ENCODE assay signal across 8 cellular contexts in genomic region chr19:38900220-38900629, GRCh38. TPM values are rescaled to one million over a fixed set of nuclear protein-coding genes. Genes with fewer than 3 reads are reported as not detected.
DNase-seq lines count a peak whose midpoint lies in the region; ATAC-seq, FAIRE-seq and TF ChIP-seq lines count a peak whose summit lies in the region.

No MANE protein-coding gene starts in this region.

- ATAC-seq in heart right ventricle (no peak), Right ventricle myocardium superior (ENCODE audit: poor library complexity) (no peak), memory B cell (ENCODE audit: low read depth) (no peak)

- H3K4me2 ChIP-seq in astrocyte (ENCODE audit: low read length), result peak overlapping the region; percentile 89

- peaks cover 4 to 38% (median 30%) of the 10 kb centered on the region in 9 donors for H3K4me1 ChIP-seq in heart right ventricle
- H3K4me1 ChIP-seq in astrocyte (ENCODE audit: insufficient read depth, low read length), result peaks cover 3% of the 10 kb centered on the region
- peaks cover 0 to 6% of the 10 kb centered on the region in 2 donors for H3K4me1 ChIP-seq in uterus

- peak overlapping the region; percentile 79 for H2AFZ ChIP-seq in astrocyte (ENCODE audit: low read depth, low read length)

- peak overlapping the region; percentile 64 to 90 (median 80) for H3K4me3 ChIP-seq in heart right ventricle
- H3K4me3 ChIP-seq in astrocyte (ENCODE audit: insufficient read depth, low read depth, low read length), result peak overlapping the region; percentile 86
- H3K4me3 ChIP-seq in uterus, result peak overlapping the region; percentile 62 to 92

- TF ChIP-seq CTCF in heart right ventricle (IDR thresholded peaks at IDR 0.05), result no peak
- no peak for TF ChIP-seq CTCF in astrocyte (IDR thresholded peaks at IDR 0.05; ENCODE audit: insufficient read depth, low read depth, low read length)
- no peak for TF ChIP-seq CTCF in uterus (IDR thresholded peaks at IDR 0.05)

- peaks cover 14% of the 10 kb centered on the region for H4K20me1 ChIP-seq in astrocyte (ENCODE audit: insufficient read depth, low read length)

- H3K27ac Mint-ChIP-seq in astrocyte (ENCODE audit: unreplicated experiment) (peak overlapping the region; percentile 60), memory B cell (peak overlapping the region; percentile 96)

- H3K27me3 ChIP-seq in heart right ventricle, result no peaks in the 10 kb centered on the region
- no peaks in the 10 kb centered on the region for H3K27me3 ChIP-seq in astrocyte (ENCODE audit: insufficient read depth, low read length)
- H3K27me3 ChIP-seq in uterus, result no peaks in the 10 kb centered on the region

- H3K9ac ChIP-seq in astrocyte (ENCODE audit: low read length), result peak overlapping the region; percentile 91

- H3K79me2 ChIP-seq in astrocyte (ENCODE audit: insufficient read depth, low read length), result peaks cover 36% of the 10 kb centered on the region

- no peak for TF ChIP-seq POLR2A in uterus (IDR thresholded peaks at IDR 0.05)

- no peak for FAIRE-seq in astrocyte (lab: Jason Lieb, UNC)

- H3K36me3 Mint-ChIP-seq in astrocyte (ENCODE audit: low read depth, unreplicated experiment) (peaks cover 9% of the 10 kb centered on the region), memory B cell (peaks cover 13% of the 10 kb centered on the region)

- H3K9me3 Mint-ChIP-seq in astrocyte (ENCODE audit: unreplicated experiment) (peaks cover 1% of the 10 kb centered on the region), memory B cell (peaks cover 2% of the 10 kb centered on the region)

- 4 to 5% methylated on average over 7 of the region's 7 CpGs for WGBS in heart right ventricle, 2 donors

- peaks cover 4% of the 10 kb centered on the region for H3K4me1 Mint-ChIP-seq in astrocyte (ENCODE audit: low read depth, unreplicated experiment)
- peaks cover 31% of the 10 kb centered on the region for H3K4me1 Mint-ChIP-seq in memory B cell

- H3K9me3 ChIP-seq in heart right ventricle (peaks cover 0 to 5% (median 0%) of the 10 kb centered on the region in 11 donors), astrocyte (ENCODE audit: insufficient read depth, low read depth, low read length) (no peaks in the 10 kb centered on the region), uterus (no peaks in the 10 kb centered on the region)

- H3K27me3 Mint-ChIP-seq in astrocyte (ENCODE audit: low read depth, unreplicated experiment) (no peaks in the 10 kb centered on the region), memory B cell (no peaks in the 10 kb centered on the region)

- intact Hi-C loops in heart right ventricle (cut with DNase I), result no loop called here
- intact Hi-C loops in Right ventricle myocardium superior (cut with DNase I), result no loop called here
- intact Hi-C loops in uterus (cut with DNase I; ENCODE audit: low total_unique reads), result no loop called here

- DNase-seq in heart right ventricle (no peak), Right ventricle myocardium superior (no peak), astrocyte (ENCODE audit: low read depth) (no peak), memory B cell (ENCODE audit: low spot score in 2 of 2) (no peak), uterus (no peak), NCI-H2171 (lab: John Stamatoyannopoulos, UW) (no peak), hypothalamus (lab: John Stamatoyannopoulos, UW) (no peak), D341Med (ENCODE audit: low spot score) (no peak)

- H3K4me3 Mint-ChIP-seq in astrocyte (ENCODE audit: unreplicated experiment) (peak overlapping the region; percentile 90), memory B cell (peak overlapping the region; percentile 96)

- peak overlapping the region; percentile 61 to 93 (median 88) for H3K27ac ChIP-seq in heart right ventricle
- peak overlapping the region; percentile 92 for H3K27ac ChIP-seq in astrocyte (ENCODE audit: low read depth, low read length)
- H3K27ac ChIP-seq in uterus, result peak overlapping the region; percentile 76 to 87

- H3K36me3 ChIP-seq in heart right ventricle (peaks cover 0 to 18% (median 4%) of the 10 kb centered on the region in 9 donors), astrocyte (ENCODE audit: insufficient read depth, low read length) (no peaks in the 10 kb centered on the region), uterus (no peaks in the 10 kb centered on the region)

RNA-seq across cellular contexts. Expression of gene NFKBIB, which starts 0.5 kb away (rescaled TPM):
- 10 to 100 TPM; 16.1 to 26.6 (median 21.6) TPM for total RNA-seq in heart right ventricle
- polyA plus RNA-seq in heart right ventricle, result 10 to 100 TPM; 31.5 to 79.8 TPM
- total RNA-seq in Right ventricle myocardium superior, result 14.5 TPM
- 19.3 and 21.7 TPM in 2 replicates for total RNA-seq in astrocyte
- total RNA-seq in uterus, result 10 to 100 TPM in 3 of 4 donors, 1 to 10 TPM in 1; 5.2 to 37.4 (median 19.4) TPM

RNA-seq across cellular contexts. Expression of gene SIRT2, which starts 0.8 kb away (rescaled TPM):
- total RNA-seq in heart right ventricle (100 to 1,000 TPM in 1 of 10 donors, 10 to 100 TPM in 9; 51.7 to 103 (median 72.6) TPM), Right ventricle myocardium superior (96.2 TPM), astrocyte (35.3 and 35.7 TPM in 2 replicates), uterus (100 to 1,000 TPM in 2 of 4 donors, 10 to 100 TPM in 2; 46.0 to 171 (median 80.2) TPM)
- 10 to 100 TPM; 46.3 to 86.0 TPM for polyA plus RNA-seq in heart right ventricle

RNA-seq across cellular contexts. Expression of gene CCER2, which starts 11.8 kb away (rescaled TPM):
- total RNA-seq in heart right ventricle (under 1 TPM in 5 of 10 donors, not detected in 5; 0.25 to 0.93 (median 0.38) TPM), Right ventricle myocardium superior (not detected), astrocyte (0.36 and 0.89 TPM in 2 replicates), uterus (1 to 10 TPM in 1 of 4 donors, under 1 TPM in 1, not detected in 2; 0.43 to 1.2 TPM)
- polyA plus RNA-seq in heart right ventricle, result under 1 TPM; 0.13 to 0.37 TPM

RNA-seq across cellular contexts. Expression of gene RINL, which starts 22.1 kb away (rescaled TPM):
- total RNA-seq in heart right ventricle, result 1 to 10 TPM; 1.6 to 7.0 (median 2.8) TPM
- 10 to 100 TPM in 1 of 2 donors, 1 to 10 TPM in 1; 4.6 to 14.5 TPM for polyA plus RNA-seq in heart right ventricle
- total RNA-seq in Right ventricle myocardium superior, result 6.3 TPM
- total RNA-seq in astrocyte, result 0.91 and 1.3 TPM in 2 replicates
- 100 to 1,000 TPM in 1 of 4 donors, 1 to 10 TPM in 3; 3.3 to 308 (median 5.0) TPM for total RNA-seq in uterus

RNA-seq across cellular contexts. Expression of gene SARS2, which starts 30.3 kb away (rescaled TPM):
- total RNA-seq in heart right ventricle, result 10 to 100 TPM; 14.7 to 21.9 (median 18.9) TPM
- polyA plus RNA-seq in heart right ventricle, result 10 to 100 TPM; 10.4 to 51.9 TPM
- total RNA-seq in Right ventricle myocardium superior, result 14.5 TPM
- 21.1 and 24.8 TPM in 2 replicates for total RNA-seq in astrocyte
- 10 to 100 TPM in 2 of 4 donors, 1 to 10 TPM in 2; 1.3 to 18.4 (median 10.6) TPM for total RNA-seq in uterus
